ENCODE assay signal across 1 cellular context in the genomic region with DNA sequence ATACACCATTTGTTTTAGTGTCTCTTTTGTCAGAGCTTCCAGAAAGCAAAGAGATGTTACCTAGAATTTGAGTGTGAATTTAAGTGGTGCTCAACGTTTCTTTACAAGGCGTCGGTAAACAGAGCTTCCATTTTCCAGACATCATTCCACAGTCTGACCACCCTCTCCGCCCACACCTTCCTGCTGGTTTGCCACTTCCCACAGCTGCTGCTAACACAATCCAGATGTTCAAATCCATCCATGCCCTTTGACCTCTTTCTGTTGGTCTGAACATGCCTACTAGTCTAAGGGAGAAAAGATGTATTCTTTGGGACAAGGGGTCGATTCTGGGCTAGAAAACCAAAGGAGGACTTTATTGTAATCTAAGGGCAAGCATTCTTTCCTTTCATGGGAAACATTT.
TF ChIP-seq lines count a peak whose summit lies in the region.

No MANE protein-coding gene starts in this region.

TF ChIP-seq in IMR-90, 13 proteins besides CTCF, POLR2A, EP300 and RAD21 (continued from another document):
- TF ChIP-seq RFX5 (IDR thresholded peaks at IDR 0.05; ENCODE audit: low read depth, low read length), result no peak
- TF ChIP-seq, protein P1, sequence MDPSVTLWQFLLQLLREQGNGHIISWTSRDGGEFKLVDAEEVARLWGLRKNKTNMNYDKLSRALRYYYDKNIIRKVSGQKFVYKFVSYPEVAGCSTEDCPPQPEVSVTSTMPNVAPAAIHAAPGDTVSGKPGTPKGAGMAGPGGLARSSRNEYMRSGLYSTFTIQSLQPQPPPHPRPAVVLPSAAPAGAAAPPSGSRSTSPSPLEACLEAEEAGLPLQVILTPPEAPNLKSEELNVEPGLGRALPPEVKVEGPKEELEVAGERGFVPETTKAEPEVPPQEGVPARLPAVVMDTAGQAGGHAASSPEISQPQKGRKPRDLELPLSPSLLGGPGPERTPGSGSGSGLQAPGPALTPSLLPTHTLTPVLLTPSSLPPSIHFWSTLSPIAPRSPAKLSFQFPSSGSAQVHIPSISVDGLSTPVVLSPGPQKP (IDR thresholded peaks at IDR 0.05; ENCODE audit: borderline replicate concordance, low read depth, low read length), result no peak
